19 cellular contexts compared by ENCODE assay signal in the genomic region with DNA sequence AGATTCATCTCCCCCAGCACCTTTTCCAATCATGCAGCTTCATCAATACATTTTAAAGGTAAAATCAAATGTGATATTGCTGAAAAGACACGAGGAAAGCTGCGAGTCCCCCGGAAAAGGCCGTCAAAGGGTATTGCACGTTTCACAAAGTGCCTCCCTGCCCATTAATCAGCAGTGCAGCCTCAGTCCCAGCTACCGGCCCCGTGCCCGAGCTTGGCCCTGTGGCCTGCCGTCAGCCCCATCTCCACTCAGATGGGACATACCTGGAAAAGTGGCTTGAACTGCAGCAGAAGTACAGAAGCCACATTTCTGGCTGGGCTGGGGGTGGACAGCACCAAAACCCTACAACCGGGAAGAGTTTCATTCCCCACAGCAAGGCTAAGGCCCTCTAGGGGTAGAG. TPM values are rescaled to one million over a fixed set of nuclear protein-coding genes. Genes with fewer than 3 reads are reported as not detected.
DNase-seq lines count a peak whose midpoint lies in the region; TF ChIP-seq lines count a peak whose summit lies in the region.
"Had no signal": no experiment of that assay in that cellular context is flagged by ENCODE, and none has a peak within 500 bp of the region (broad histone marks: within the 10 kb centered on the region; RNA-seq: fewer than 3 reads in every experiment).

No MANE protein-coding gene starts in this region.

- no peak overlapping the region for H3K4me3 ChIP-seq in vagina
- H3K4me3 ChIP-seq: BLaER1, Peyer's patch, SJSA1 had no signal

- no peak for DNase-seq in substantia nigra (lab: John Stamatoyannopoulos, UW)
- DNase-seq in vagina (ENCODE audit: extremely low spot score in 2 of 2), result no peak
- DNase-seq in activated naive CD4-positive, alpha-beta T cell treated with anti-CD3 and anti-CD28 coated beads, Interleukin-2, amount 50 U/mL, for 16 hours, result no peak
- DNase-seq in activated CD8-positive, alpha-beta memory T cell treated with anti-CD3 and anti-CD28 coated beads, Interleukin-2, amount 50 U/mL, for 4 hours, result no peak
- DNase-seq in HPDE6-E6E7 (ENCODE audit: extremely low spot score), result no peak
- DNase-seq: CD8-positive, alpha-beta T cell; DMS79; NCI-H1105; NCI-H2081; NCI-H2171 treated with DMSO at 0.1 percent for 48 hours; NCI-H446 treated with DMSO at 0.1 percent for 48 hours; NCI-H69; Peyer's patch had no signal

- peak overlapping the region; percentile 4 for H3K27ac ChIP-seq in angular gyrus (ENCODE audit: low read depth, low read length)
- H3K27ac ChIP-seq in layer of hippocampus (ENCODE audit: low read depth, low read length), result peak overlapping the region; percentile 25
- H3K27ac ChIP-seq in substantia nigra (ENCODE audit: low read depth, low read length, poor library complexity, severe bottlenecking), result peak overlapping the region; percentile 44
- peak overlapping the region; percentile 73 for H3K27ac ChIP-seq in vagina
- H3K27ac ChIP-seq: BLaER1, Peyer's patch, SJSA1 had no signal

- TF ChIP-seq POLR2A in vagina (IDR thresholded peaks at IDR 0.05), result no peak

- no peaks in the 10 kb centered on the region for H3K27me3 ChIP-seq in layer of hippocampus (ENCODE audit: control insufficient read depth, insufficient read depth, low read length)
- no peaks in the 10 kb centered on the region for H3K27me3 ChIP-seq in vagina
- H3K27me3 ChIP-seq: BLaER1, Peyer's patch, SJSA1 had no signal

- H3K9me3 ChIP-seq in vagina, result no peaks in the 10 kb centered on the region
- H3K9me3 ChIP-seq: BLaER1, Peyer's patch, SJSA1 had no signal

- intact Hi-C loops in vagina (cut with DNase I), result loop anchor here (5.0 kb wide), 1 partner anchor 205 kb away; no protein-coding TSS in a partner anchor

- H3K36me3 ChIP-seq in vagina, result no peaks in the 10 kb centered on the region
- H3K36me3 ChIP-seq: BLaER1, Peyer's patch, SJSA1 had no signal

- no peak for TF ChIP-seq CTCF in vagina (IDR thresholded peaks at IDR 0.05)

- H3K4me1 ChIP-seq in vagina, result peaks cover 52% of the 10 kb centered on the region

RNA-seq across cellular contexts. Expression of a gene that starts 39.9 kb away (rescaled TPM):
- not detected for total RNA-seq in vagina
- total RNA-seq: A673; CD8-positive, alpha-beta T cell; H4; SJSA1 had no signal

Comparison
In these comparisons a context has a peak if more than half of its experiments do, and no peak if none do; other contexts are left out.
1. H3K27ac ChIP-seq: peak in every context shown above with its lines; median percentile 73 in vagina; 44 in substantia nigra; 25 in layer of hippocampus; 4 in angular gyrus.